ENCODE assay signal across 19 cellular contexts in genomic region chrX:46755656-46756055, GRCh38. TPM values are rescaled to one million over a fixed set of nuclear protein-coding genes. Genes with fewer than 3 reads are reported as not detected.
A peak's percentile ranks its signal among the peaks of the same experiment; 100 is the strongest.
DNase-seq lines count a peak whose midpoint lies in the region; ATAC-seq and TF ChIP-seq lines count a peak whose summit lies in the region.
"Had no signal": no experiment of that assay in that cellular context is flagged by ENCODE, and none has a peak within 500 bp of the region (broad histone marks: within the 10 kb centered on the region; RNA-seq: fewer than 3 reads in every experiment).

No MANE protein-coding gene starts in this region.

- BruUV-seq in OCI-LY7 (replicated peaks; lab: Mats Ljungman, UMichigan) = no TSS peak

- no peaks in the 10 kb centered on the region for H4K20me1 ChIP-seq in BLaER1 treated with 17β-estradiol and CSF1 and Interleukin-3, amounts not matched to agents 10 nM and 100 nM
- H4K20me1 ChIP-seq in OCI-LY7 (ENCODE audit: insufficient read depth, low read length) = peaks cover 10% of the 10 kb centered on the region; the same call in 1 of the 2 replicates

- POLR2A ChIA-PET in OCI-LY7 (lab: Charles Lee) = interaction anchor here (1.9 kb wide), 1 partner anchor 52 kb away, joined by 6 read pairs; no protein-coding TSS in a partner anchor

- no peak for TF ChIP-seq CTCF in OCI-LY7 (conservative IDR thresholded peaks at IDR 0.05; ENCODE audit: low read length)
- TF ChIP-seq CTCF in fibroblast of pulmonary artery (IDR thresholded peaks at IDR 0.05; ENCODE audit: low read length, missing control alignments) = no peak

- peaks cover 71% of the 10 kb centered on the region for H3K79me2 ChIP-seq in OCI-LY7 (ENCODE audit: insufficient read depth, low read depth, low read length)

- peak overlapping the region in 7 of 11 experiments; percentile 1 to 80 (median 43); a peak in 8 of 22 replicates for H3K4me2 ChIP-seq in BLaER1 treated with 17β-estradiol and CSF1 and Interleukin-3, amounts not matched to agents 10 nM and 100 nM
- peak overlapping the region; percentile 87 for H3K4me2 ChIP-seq in OCI-LY7 (ENCODE audit: low read length)

- no peak overlapping the region for H3K27ac ChIP-seq in BLaER1 treated with 17β-estradiol and CSF1 and Interleukin-3, amounts not matched to agents 10 nM and 100 nM
- peak overlapping the region; percentile 99 for H3K27ac ChIP-seq in OCI-LY7 (ENCODE audit: low read depth, low read length, poor library complexity, severe bottlenecking)
- H3K27ac ChIP-seq: A549 had no signal

- peaks cover 0 to 6% (median 0%) of the 10 kb centered on the region in 11 experiments; a peak in 8 of 22 replicates for H3K27me3 ChIP-seq in BLaER1 treated with 17β-estradiol and CSF1 and Interleukin-3, amounts not matched to agents 10 nM and 100 nM

- intact Hi-C loops in OCI-LY7 (cut with micrococcal nuclease; ENCODE audit: unreplicated experiment) (loop anchor here (2.0 to 5.0 kb wide), 3 partner anchors 81 to 212 kb away; partner anchors contain the start of genes CHST7 and RP2), left cardiac atrium (cut with DNase I) (no loop called here)

- no peak overlapping the region for H2AFZ ChIP-seq in OCI-LY7 (ENCODE audit: low read length)

- no peak overlapping the region for H3K9ac ChIP-seq in BLaER1 treated with 17β-estradiol and CSF1 and Interleukin-3, amounts not matched to agents 10 nM and 100 nM

- peak; percentile 28 for DNase-seq in KBM-7
- DNase-seq in OCI-LY7 (ENCODE audit: low spot score) = no peak
- peak; percentile 38 for DNase-seq in fibroblast of pulmonary artery (ENCODE audit: low read depth)
- no peak for DNase-seq in left cardiac atrium
- DNase-seq: Calu3; CD4-positive, alpha-beta T cell; DMS79 treated with DMSO at 0.1 percent for 48 hours; GDM1; IMR-90; NCI-H1092; NCI-H2107; NCI-H345; T-cell had no signal

- H3K4me3 ChIP-seq in BLaER1 treated with 17β-estradiol and CSF1 and Interleukin-3, amounts not matched to agents 10 nM and 100 nM = no peak overlapping the region
- peak overlapping the region; percentile 62 for H3K4me3 ChIP-seq in OCI-LY7 (ENCODE audit: low read depth, low read length, poor library complexity, severe bottlenecking)
- H3K4me3 ChIP-seq in fibroblast of pulmonary artery (replicated peaks; ENCODE audit: low read depth, low read length) = no peak overlapping the region
- H3K4me3 ChIP-seq: A549, HAP-1 had no signal

- in situ Hi-C loops in KBM-7 (cut with MboI; ENCODE audit: low pct_unique_long_range_greater_than_20kb, low sequenced_read_pairs) = no loop called here

- H3K9me2 ChIP-seq in OCI-LY7 (ENCODE audit: insufficient read depth, low read length) = no peaks in the 10 kb centered on the region

- H3K36me3 ChIP-seq in BLaER1 treated with 17β-estradiol and CSF1 and Interleukin-3, amounts not matched to agents 10 nM and 100 nM = no peaks in the 10 kb centered on the region
- peaks cover 16% of the 10 kb centered on the region; the same call in 1 of the 2 replicates for H3K36me3 ChIP-seq in OCI-LY7 (ENCODE audit: insufficient read depth, low read length)
- H3K36me3 ChIP-seq: HAP-1 had no signal

- H3K9me3 ChIP-seq in BLaER1 treated with 17β-estradiol and CSF1 and Interleukin-3, amounts not matched to agents 10 nM and 100 nM (replicated peaks in 1 of 11) = peaks cover 7 to 16% (median 12%) of the 10 kb centered on the region in 11 experiments; a peak in 14 of 22 replicates
- H3K9me3 ChIP-seq in OCI-LY7 (ENCODE audit: low read length) = no peaks in the 10 kb centered on the region
- H3K9me3 ChIP-seq: A549, HAP-1 had no signal

- CTCF ChIA-PET in OCI-LY7 (lab: Charles Lee; ENCODE audit: unreplicated experiment) = no interaction called here

- peaks cover 32 to 52% (median 40%) of the 10 kb centered on the region in 10 experiments for H3K4me1 ChIP-seq in BLaER1 treated with 17β-estradiol and CSF1 and Interleukin-3, amounts not matched to agents 10 nM and 100 nM
- peaks cover 72% of the 10 kb centered on the region for H3K4me1 ChIP-seq in OCI-LY7 (ENCODE audit: insufficient read depth, low read length, poor library complexity, severe bottlenecking)

- ATAC-seq in HG02973 (IDR thresholded peaks at IDR 0.05; ENCODE audit: unreplicated experiment) (no peak), GM21528 (IDR thresholded peaks at IDR 0.05; ENCODE audit: low FRiP score, unreplicated experiment) (no peak), left cardiac atrium (no peak), GM21825 (IDR thresholded peaks at IDR 0.05; ENCODE audit: unreplicated experiment) (no peak)
- ATAC-seq: A549, T-cell had no signal

RNA-seq across cellular contexts. Expression of gene SLC9A7, which starts 3.3 kb away (rescaled TPM):
- 34.2 and 40.5 TPM in 2 replicates for total RNA-seq in OCI-LY7 (2014; rRNA removed; shearing (Covaris generic))
- total RNA-seq in OCI-LY7 (2022) = 58.5 and 59.6 TPM in 2 replicates
- total RNA-seq in left cardiac atrium = 1 to 10 TPM; 4.0 to 4.8 TPM

Comparison
In these comparisons a context has a peak if more than half of its experiments do, and no peak if none do; other contexts are left out.
1. DNase-seq: peak in KBM-7 (single experiment) and fibroblast of pulmonary artery (single experiment); none in OCI-LY7 (single experiment) and left cardiac atrium (single experiment).
2. RNA of gene SLC9A7, which starts 3.3 kb away (total RNA-seq): 34.2 to 59.6 TPM in OCI-LY7; 4.0 to 4.8 TPM in left cardiac atrium; every median in the first group is over 4 times any median in the second.